Comparison of ENCODE assay signal across 11 cellular contexts in the genomic region with DNA sequence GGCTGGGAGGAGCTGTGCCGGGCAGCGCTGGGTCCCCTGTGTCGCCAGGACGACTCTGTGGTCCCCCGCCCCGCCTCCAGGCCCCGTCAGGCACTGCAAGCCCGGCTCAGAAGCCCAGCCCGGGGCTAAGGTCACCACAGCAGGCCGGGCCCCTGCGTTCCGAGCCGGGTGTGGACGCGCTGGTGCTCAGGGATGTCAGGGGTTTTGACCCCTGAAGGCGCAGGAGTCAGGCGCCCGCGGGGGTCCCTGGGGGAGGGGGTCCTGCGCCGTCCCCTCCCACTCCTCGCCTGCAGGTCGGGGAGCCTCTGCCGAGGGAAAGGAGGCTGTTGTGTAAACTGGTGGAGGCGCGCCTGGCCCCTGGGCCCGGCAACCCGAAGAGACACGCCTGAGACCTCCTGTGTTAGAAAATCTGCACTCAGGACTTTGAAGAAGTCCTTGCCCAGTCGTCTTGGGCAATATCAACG. TPM values are rescaled to one million over a fixed set of nuclear protein-coding genes. Genes with fewer than 3 reads are reported as not detected.
DNase-seq lines count a peak whose midpoint lies in the region; ATAC-seq lines count a peak whose summit lies in the region.
"Had no signal": no experiment of that assay in that cellular context is flagged by ENCODE, and none has a peak within 500 bp of the region (broad histone marks: within the 10 kb centered on the region; RNA-seq: fewer than 3 reads in every experiment).

No MANE protein-coding gene starts in this region.

- peaks cover 14% of the 10 kb centered on the region for H3K36me3 Mint-ChIP-seq in T-helper 17 cell (ENCODE audit: low read depth)

- peak overlapping the region; percentile 70 for H3K4me2 ChIP-seq in neuronal stem cell (ENCODE audit: insufficient read depth, low read length, poor library complexity, severe bottlenecking)
- H3K4me2 ChIP-seq: KMS-11 had no signal

- ATAC-seq in T-helper 17 cell = peak; percentile 43
- ATAC-seq in left ventricle myocardium superior = peak; percentile 47
- no peak for ATAC-seq in GM18867 (IDR thresholded peaks at IDR 0.05; ENCODE audit: unreplicated experiment)
- ATAC-seq in HG03175 (IDR thresholded peaks at IDR 0.05; ENCODE audit: unreplicated experiment) = no peak

- peak overlapping the region; percentile 85 for H3K4me3 Mint-ChIP-seq in T-helper 17 cell

- peak overlapping the region; percentile 87 for H3K27ac Mint-ChIP-seq in T-helper 17 cell

- no peak overlapping the region for H2BK12ac ChIP-seq in neuronal stem cell (ENCODE audit: low read length)

- H3K9ac ChIP-seq in neuronal stem cell (ENCODE audit: low read depth, low read length, poor library complexity) = peak overlapping the region; percentile 9
- H3K9ac ChIP-seq: KMS-11 had no signal

- no peaks in the 10 kb centered on the region for H3K36me3 ChIP-seq in neuronal stem cell (replicated peaks in 1 of 2; ENCODE audit: control insufficient read depth in 2 of 2, insufficient read depth in 2 of 2, low read length in 2 of 2)

- H4K8ac ChIP-seq in neuronal stem cell (ENCODE audit: low read depth, low read length) = no peak overlapping the region

- no peak overlapping the region for H3K14ac ChIP-seq in neuronal stem cell (ENCODE audit: low read length)

- H2BK120ac ChIP-seq in neuronal stem cell (ENCODE audit: low read depth, low read length) = no peak overlapping the region

- WGBS in neuronal stem cell (ENCODE audit: extremely low coverage in 2 of 2, insufficient read length in 2 of 2, insufficient replicate concordance in 1 of 2), 2 donors = no CpG with 5 or more reads among the region's 31 CpGs

- H3K79me1 ChIP-seq in neuronal stem cell (ENCODE audit: low read depth, low read length) = no peaks in the 10 kb centered on the region

- H2BK5ac ChIP-seq in neuronal stem cell (ENCODE audit: low read length) = no peak overlapping the region

- intact Hi-C loops in left ventricle myocardium superior (cut with micrococcal nuclease) = no loop called here

- H2AK5ac ChIP-seq in neuronal stem cell (ENCODE audit: low read depth, low read length) = no peak overlapping the region

- peak overlapping the region; percentile 38 to 71 for H3K4me3 ChIP-seq in neuronal stem cell (ENCODE audit: low read length in 2 of 2)

- H3K27me3 ChIP-seq in neuronal stem cell (ENCODE audit: control insufficient read depth in 3 of 3, insufficient read depth in 3 of 3, low read depth in 1 of 3, low read length in 3 of 3) = peaks cover 0 to 37% (median 19%) of the 10 kb centered on the region in 3 experiments

- H3K23ac ChIP-seq in neuronal stem cell (ENCODE audit: low read depth, low read length, poor library complexity) = no peak overlapping the region

- H3K9me3 ChIP-seq in T-helper 17 cell (ENCODE audit: control insufficient read depth, low read length, poor library complexity, severe bottlenecking) = no peaks in the 10 kb centered on the region
- no peaks in the 10 kb centered on the region for H3K9me3 ChIP-seq in neuronal stem cell (replicated peaks in 1 of 2; ENCODE audit: control insufficient read depth in 2 of 2, insufficient read depth in 1 of 2, low read depth in 1 of 2, low read length in 2 of 2)

- H2BK15ac ChIP-seq in neuronal stem cell (ENCODE audit: low read length) = no peak overlapping the region

- peak overlapping the region; percentile 78 for H3K18ac ChIP-seq in neuronal stem cell (ENCODE audit: low read length)

- no peak overlapping the region for H3K27ac ChIP-seq in neuronal stem cell (replicated peaks; ENCODE audit: low read length)
- H3K27ac ChIP-seq: KMS-11 had no signal

- peaks cover 70% of the 10 kb centered on the region for H3K27me3 Mint-ChIP-seq in T-helper 17 cell

- no peak overlapping the region for H4K91ac ChIP-seq in neuronal stem cell (ENCODE audit: low read depth, low read length, poor library complexity)

- peaks cover 31% of the 10 kb centered on the region for H3K4me1 Mint-ChIP-seq in T-helper 17 cell

- peaks cover 9% of the 10 kb centered on the region in 2 donors for H3K4me1 ChIP-seq in neuronal stem cell (ENCODE audit: control insufficient read depth in 2 of 2, insufficient read depth in 1 of 2, low read depth in 1 of 2, low read length in 2 of 2)

- H2AFZ ChIP-seq in neuronal stem cell (ENCODE audit: low read length) = peak overlapping the region; percentile 93

- DNase-seq in DMS53 treated with DMSO at 0.1 percent for 48 hours (lab: John Stamatoyannopoulos, UW; ENCODE audit: unreplicated experiment) = peak; percentile 15
- DNase-seq in T-helper 17 cell = no peak
- peak; percentile 57 for DNase-seq in left ventricle myocardium superior
- peak; percentile 40 for DNase-seq in neuronal stem cell (ENCODE audit: low spot score)
- no peak for DNase-seq in NCI-H1930 (lab: John Stamatoyannopoulos, UW)
- no peak for DNase-seq in foreskin melanocyte
- DNase-seq: cerebellar nuclear complex had no signal

- no peak overlapping the region for H3K4ac ChIP-seq in neuronal stem cell (ENCODE audit: low read length)

RNA-seq across cellular contexts. Expression of a gene that starts 23.7 kb away (rescaled TPM):
- total RNA-seq in T-helper 17 cell (not detected), left ventricle myocardium superior (6.7 TPM)
- 17.2 TPM for polyA plus RNA-seq in neuronal stem cell (2013, experiment 1 of 2)
- polyA plus RNA-seq in neuronal stem cell (2013, experiment 2 of 2) = 15.6 TPM

RNA-seq across cellular contexts. Expression of a gene that starts 38.6 kb away (rescaled TPM):
- total RNA-seq in T-helper 17 cell (not detected), left ventricle myocardium superior (not detected)
- polyA plus RNA-seq in neuronal stem cell (2013, experiment 1 of 2) = 6.1 TPM
- polyA plus RNA-seq in neuronal stem cell (2013, experiment 2 of 2) = 6.8 TPM
- total RNA-seq: activated CD4-positive, alpha-beta T cell treated with anti-CD3 and anti-CD28 coated beads, Interleukin-2, amount 10 ng/mL, durations not matched to agents 24 days and 14 days had no signal

RNA-seq across cellular contexts. Expression of a gene that starts 39.7 kb away (rescaled TPM):
- total RNA-seq in T-helper 17 cell = 10 to 100 TPM; 67.1 to 87.7 TPM
- 13.3 TPM for total RNA-seq in left ventricle myocardium superior
- 8.9 TPM for polyA plus RNA-seq in neuronal stem cell (2013, experiment 1 of 2)
- polyA plus RNA-seq in neuronal stem cell (2013, experiment 2 of 2) = 8.5 TPM

RNA-seq across cellular contexts. Expression of a gene that starts 54.2 kb away (rescaled TPM):
- not detected for total RNA-seq in T-helper 17 cell
- 156 TPM for total RNA-seq in left ventricle myocardium superior
- polyA plus RNA-seq in neuronal stem cell (2013, experiment 1 of 2) = 12.0 TPM
- polyA plus RNA-seq in neuronal stem cell (2013, experiment 2 of 2) = 11.7 TPM
- total RNA-seq: activated CD4-positive, alpha-beta T cell treated with anti-CD3 and anti-CD28 coated beads, Interleukin-2, amount 10 ng/mL, durations not matched to agents 24 days and 14 days had no signal

Comparison
In these comparisons a context has a peak if more than half of its experiments do, and no peak if none do; other contexts are left out.
1. DNase-seq: peak in DMS53 treated with DMSO at 0.1 percent for 48 hours (single experiment), left ventricle myocardium superior (single experiment) and neuronal stem cell (single experiment); none in T-helper 17 cell (0 of 3), NCI-H1930 (0 of 2) and foreskin melanocyte (single experiment).
2. ATAC-seq: peak in T-helper 17 cell (single experiment) and left ventricle myocardium superior (single experiment); none in GM18867 (single experiment) and HG03175 (single experiment).